Comparison of ENCODE assay signal across 22 cellular contexts in the genomic region with DNA sequence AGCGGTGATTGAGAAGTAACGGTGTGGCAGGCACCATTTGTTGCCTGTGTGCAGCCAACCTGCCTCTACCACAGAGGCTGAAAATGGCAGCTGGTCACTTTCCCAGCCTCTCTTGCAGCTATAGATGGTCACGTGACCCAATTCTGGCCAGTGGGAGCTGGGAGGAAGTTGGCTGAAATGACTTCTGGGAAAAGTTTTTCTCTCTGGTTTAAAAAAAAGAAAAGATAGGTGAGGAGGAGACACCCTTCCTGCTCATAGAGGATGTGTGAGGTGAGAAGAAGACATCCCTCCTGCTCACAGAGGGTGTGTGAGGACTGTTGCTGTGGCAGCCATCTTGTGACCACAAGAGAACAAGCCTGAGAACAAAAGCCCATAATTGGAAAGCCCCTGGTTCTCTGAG.
DNase-seq lines count a peak whose midpoint lies in the region; ATAC-seq lines count a peak whose summit lies in the region.
"Had no signal": no experiment of that assay in that cellular context is flagged by ENCODE, and none has a peak within 500 bp of the region (broad histone marks: within the 10 kb centered on the region; RNA-seq: fewer than 3 reads in every experiment).

No MANE protein-coding gene starts in this region.

- peak overlapping the region; percentile 76 for H3K27ac Mint-ChIP-seq in activated CD4-positive, alpha-beta T cell treated with anti-CD3 and anti-CD28 coated beads, Interleukin-2, amount 10 ng/mL, durations not matched to agents 7 days and 5 days
- H3K27ac Mint-ChIP-seq in activated T-helper 17 cell treated with anti-CD3 and anti-CD28 coated beads, Interleukin-2, amount 50 U/mL, for 72 hours = peak overlapping the region; percentile 76
- peak overlapping the region; percentile 80 to 85 for H3K27ac Mint-ChIP-seq in natural killer cell treated with Interleukin-12 subunit alpha and Interleukin-12 subunit beta and Interleukin-15 and Interleukin-18, amount 100 ng/mL, for 72 hours
- H3K27ac Mint-ChIP-seq: HFFc6 had no signal

- ATAC-seq in activated T-helper 17 cell treated with anti-CD3 and anti-CD28 coated beads, Interleukin-2, amount 50 U/mL, for 72 hours (replicated peaks) = peak; percentile 26
- peak; percentile 80 to 93 for ATAC-seq in natural killer cell treated with Interleukin-12 subunit alpha and Interleukin-12 subunit beta and Interleukin-15 and Interleukin-18, amount 100 ng/mL, for 72 hours
- ATAC-seq: upper lobe of right lung had no signal

- H3K36me3 Mint-ChIP-seq in activated CD4-positive, alpha-beta T cell treated with anti-CD3 and anti-CD28 coated beads, Interleukin-2, amount 10 ng/mL, durations not matched to agents 7 days and 5 days (ENCODE audit: low read depth) = peaks cover 12% of the 10 kb centered on the region
- no peaks in the 10 kb centered on the region for H3K36me3 Mint-ChIP-seq in activated T-helper 17 cell treated with anti-CD3 and anti-CD28 coated beads, Interleukin-2, amount 50 U/mL, for 72 hours (ENCODE audit: low read depth)
- H3K36me3 Mint-ChIP-seq in natural killer cell treated with Interleukin-12 subunit alpha and Interleukin-12 subunit beta and Interleukin-15 and Interleukin-18, amount 100 ng/mL, for 72 hours = peaks cover 10% of the 10 kb centered on the region

- H3K9me3 Mint-ChIP-seq in activated CD4-positive, alpha-beta T cell treated with anti-CD3 and anti-CD28 coated beads, Interleukin-2, amount 10 ng/mL, durations not matched to agents 7 days and 5 days = peaks cover 16% of the 10 kb centered on the region
- H3K9me3 Mint-ChIP-seq in activated T-helper 17 cell treated with anti-CD3 and anti-CD28 coated beads, Interleukin-2, amount 50 U/mL, for 72 hours = peaks cover 6% of the 10 kb centered on the region
- peaks cover 8% of the 10 kb centered on the region for H3K9me3 Mint-ChIP-seq in natural killer cell treated with Interleukin-12 subunit alpha and Interleukin-12 subunit beta and Interleukin-15 and Interleukin-18, amount 100 ng/mL, for 72 hours

- CTCF ChIA-PET in activated CD4-positive, alpha-beta T cell treated with anti-CD3 and anti-CD28 coated beads, Interleukin-2, amount 10 ng/mL, durations not matched to agents 7 days and 5 days (lab: Charles Lee) = no interaction called here

- H3K27me3 Mint-ChIP-seq in activated CD4-positive, alpha-beta T cell treated with anti-CD3 and anti-CD28 coated beads, Interleukin-2, amount 10 ng/mL, durations not matched to agents 7 days and 5 days = peaks cover 11% of the 10 kb centered on the region
- H3K27me3 Mint-ChIP-seq in activated T-helper 17 cell treated with anti-CD3 and anti-CD28 coated beads, Interleukin-2, amount 50 U/mL, for 72 hours = no peaks in the 10 kb centered on the region
- peaks cover 9% of the 10 kb centered on the region in 2 donors for H3K27me3 Mint-ChIP-seq in natural killer cell treated with Interleukin-12 subunit alpha and Interleukin-12 subunit beta and Interleukin-15 and Interleukin-18, amount 100 ng/mL, for 72 hours

- peaks cover 27% of the 10 kb centered on the region for H3K4me1 Mint-ChIP-seq in activated CD4-positive, alpha-beta T cell treated with anti-CD3 and anti-CD28 coated beads, Interleukin-2, amount 10 ng/mL, durations not matched to agents 7 days and 5 days
- peaks cover 11% of the 10 kb centered on the region for H3K4me1 Mint-ChIP-seq in activated T-helper 17 cell treated with anti-CD3 and anti-CD28 coated beads, Interleukin-2, amount 50 U/mL, for 72 hours
- peaks cover 17 to 18% of the 10 kb centered on the region in 2 donors for H3K4me1 Mint-ChIP-seq in natural killer cell treated with Interleukin-12 subunit alpha and Interleukin-12 subunit beta and Interleukin-15 and Interleukin-18, amount 100 ng/mL, for 72 hours (ENCODE audit: low read depth in 2 of 2)

- in situ Hi-C loops in KBM-7 (cut with MboI; ENCODE audit: low pct_unique_long_range_greater_than_20kb, low sequenced_read_pairs) = no loop called here

- POLR2A ChIA-PET in activated CD4-positive, alpha-beta T cell treated with anti-CD3 and anti-CD28 coated beads, Interleukin-2, amount 10 ng/mL, durations not matched to agents 7 days and 5 days (lab: Charles Lee) = no interaction called here

- H3K4me3 Mint-ChIP-seq in activated CD4-positive, alpha-beta T cell treated with anti-CD3 and anti-CD28 coated beads, Interleukin-2, amount 10 ng/mL, durations not matched to agents 7 days and 5 days = no peak overlapping the region
- H3K4me3 Mint-ChIP-seq in activated T-helper 17 cell treated with anti-CD3 and anti-CD28 coated beads, Interleukin-2, amount 50 U/mL, for 72 hours = no peak overlapping the region
- peak overlapping the region; percentile 26 for H3K4me3 Mint-ChIP-seq in natural killer cell treated with Interleukin-12 subunit alpha and Interleukin-12 subunit beta and Interleukin-15 and Interleukin-18, amount 100 ng/mL, for 72 hours
- H3K4me3 Mint-ChIP-seq: HFFc6, neural crest cell had no signal

- DNase-seq in activated CD4-positive, alpha-beta T cell treated with anti-CD3 and anti-CD28 coated beads, Interleukin-2, amount 10 ng/mL, durations not matched to agents 7 days and 5 days = peak; percentile 31
- DNase-seq in activated CD4-positive, alpha-beta T cell treated with anti-CD3 and anti-CD28 coated beads for 1 hour = no peak
- DNase-seq in KBM-7 = peak; percentile 37
- DNase-seq in natural killer cell treated with Interleukin-12 subunit alpha and Interleukin-12 subunit beta and Interleukin-15 and Interleukin-18, amount 100 ng/mL, for 72 hours (ENCODE audit: low spot score) = peak; percentile 72
- DNase-seq in NCI-H1436 treated with DMSO at 0.1 percent for 48 hours (lab: John Stamatoyannopoulos, UW) = no peak
- DNase-seq in iPS-NIHi11 (ENCODE audit: low spot score) = no peak
- no peak for DNase-seq in GDM1 (lab: John Stamatoyannopoulos, UW)
- DNase-seq: activated CD4-positive, alpha-beta T cell treated with anti-CD3 and anti-CD28 coated beads for 4 hours; DMS79 treated with DMSO at 0.1 percent for 48 hours; HFFc6; hippocampal formation; mesenchymal stem cell; MG63; NCI-H2029 treated with DMSO at 0.1 percent for 48 hours; NCI-H524; retina; SIG-M5; stomach; T-helper 9 cell; upper lobe of right lung had no signal

Comparison
In these comparisons a context has a peak if more than half of its experiments do, and no peak if none do; other contexts are left out.
1. DNase-seq: peak in activated CD4-positive, alpha-beta T cell treated with anti-CD3 and anti-CD28 coated beads, Interleukin-2, amount 10 ng/mL, durations not matched to agents 7 days and 5 days (single experiment), KBM-7 (single experiment) and natural killer cell treated with Interleukin-12 subunit alpha and Interleukin-12 subunit beta and Interleukin-15 and Interleukin-18, amount 100 ng/mL, for 72 hours (single experiment); none in activated CD4-positive, alpha-beta T cell treated with anti-CD3 and anti-CD28 coated beads for 1 hour (single experiment), NCI-H1436 treated with DMSO at 0.1 percent for 48 hours (single experiment), iPS-NIHi11 (single experiment) and GDM1 (single experiment).
2. Peak in every context shown above with its lines, with median percentiles within 50 percentile points of each other: H3K27ac Mint-ChIP-seq.